Comparison of ENCODE assay signal across 20 cellular contexts in the genomic region with DNA sequence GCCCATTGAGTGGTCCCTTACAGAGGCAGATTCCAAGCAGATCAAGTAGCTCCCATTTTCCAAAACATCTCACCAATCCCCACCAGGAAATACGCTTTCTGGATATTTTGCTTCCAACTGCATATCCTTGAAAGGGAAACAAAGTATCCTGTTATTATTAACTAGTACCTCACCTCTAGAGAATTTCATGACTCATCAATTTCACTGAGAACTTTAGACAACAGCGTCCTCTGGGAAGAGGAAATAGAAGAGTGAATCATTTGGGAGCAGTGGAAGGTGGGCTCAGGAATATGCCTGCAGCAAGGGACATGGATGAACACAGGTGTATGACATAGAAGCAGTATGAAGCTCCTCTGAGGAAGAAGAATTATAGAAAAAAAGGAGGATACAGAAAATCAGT.
A peak's percentile ranks its signal among the peaks of the same experiment; 100 is the strongest.
DNase-seq lines count a peak whose midpoint lies in the region; ATAC-seq, FAIRE-seq and TF ChIP-seq lines count a peak whose summit lies in the region.
"Had no signal": no experiment of that assay in that cellular context is flagged by ENCODE, and none has a peak within 500 bp of the region (broad histone marks: within the 10 kb centered on the region; RNA-seq: fewer than 3 reads in every experiment).

No MANE protein-coding gene starts in this region.

- no peaks in the 10 kb centered on the region for H3K36me3 ChIP-seq in ACC112 (ENCODE audit: insufficient read depth, low read length)
- H3K36me3 ChIP-seq: colonic mucosa, gastroesophageal sphincter had no signal

- peaks cover 36% of the 10 kb centered on the region for H3K9me3 Mint-ChIP-seq in WTC11

- no peak overlapping the region for H2AFZ ChIP-seq in ACC112 (ENCODE audit: low read length, unreplicated experiment)

- no peak overlapping the region for H3K27ac Mint-ChIP-seq in WTC11
- H3K27ac Mint-ChIP-seq: activated CD8-positive, alpha-beta T cell treated with anti-CD3 and anti-CD28 coated beads, Interleukin-2, amount 10 ng/mL, durations not matched to agents 7 days and 5 days; nephron progenitor cell had no signal

- H3K4me3 Mint-ChIP-seq in WTC11: no peak overlapping the region
- H3K4me3 Mint-ChIP-seq: activated CD8-positive, alpha-beta T cell treated with anti-CD3 and anti-CD28 coated beads, Interleukin-2, amount 10 ng/mL, durations not matched to agents 7 days and 5 days; nephron progenitor cell had no signal

- peaks cover 10% of the 10 kb centered on the region; the same call in 1 of the 2 replicates for H3K27me3 ChIP-seq in ACC112 (ENCODE audit: insufficient read depth, low read length)
- H3K27me3 ChIP-seq: colonic mucosa, gastroesophageal sphincter had no signal

- peak overlapping the region; percentile 69 for H3K27ac ChIP-seq in ACC112 (ENCODE audit: low read depth, low read length)
- H3K27ac ChIP-seq: colonic mucosa, gastroesophageal sphincter had no signal

- H3K27me3 Mint-ChIP-seq in WTC11 (ENCODE audit: low read depth): no peaks in the 10 kb centered on the region; the same call in 1 of the 2 replicates

- DNase-seq in HTR-8/SVneo (ENCODE audit: insufficient read length, low spot score) (peak; percentile 28), cardiac fibroblast (ENCODE audit: low read depth in 2 of 2) (peak; percentile 40 to 82), kidney glomerular epithelial cell (lab: John Stamatoyannopoulos, UW) (peak; percentile 89), WTC11 (ENCODE audit: low spot score) (no peak)
- DNase-seq in activated CD8-positive, alpha-beta memory T cell treated with anti-CD3 and anti-CD28 coated beads for 24 hours: no peak
- DNase-seq: activated CD8-positive, alpha-beta T cell treated with anti-CD3 and anti-CD28 coated beads, Interleukin-2, amount 10 ng/mL, durations not matched to agents 7 days and 5 days; activated naive CD4-positive, alpha-beta T cell treated with anti-CD3 and anti-CD28 coated beads, Interleukin-2, amount 50 U/mL, for 16 hours; AML-193; colonic mucosa; DND-41; left colon; nephron progenitor cell; stimulated activated CD8-positive, alpha-beta memory T cell treated with anti-CD3 and anti-CD28 coated beads, Interleukin-4, amount 100 ng/mL, for 48 hours; T1000; trophoblast cell had no signal

- H3K79me2 ChIP-seq in ACC112 (ENCODE audit: control insufficient read depth, insufficient read depth, low read length, unreplicated experiment): no peaks in the 10 kb centered on the region

- ATAC-seq in GM21825 (IDR thresholded peaks at IDR 0.05; ENCODE audit: unreplicated experiment) (no peak), WTC11 (no peak), HG03025 (IDR thresholded peaks at IDR 0.05; ENCODE audit: low FRiP score, unreplicated experiment) (no peak)
- ATAC-seq: activated CD8-positive, alpha-beta T cell treated with anti-CD3 and anti-CD28 coated beads, Interleukin-2, amount 10 ng/mL, durations not matched to agents 7 days and 5 days; gastroesophageal sphincter; left colon had no signal

- peaks cover 15% of the 10 kb centered on the region for H3K4me1 ChIP-seq in ACC112 (ENCODE audit: control insufficient read depth, insufficient read depth, low read length, unreplicated experiment)
- H3K4me1 ChIP-seq: colonic mucosa, gastroesophageal sphincter had no signal

- peaks cover 2% of the 10 kb centered on the region; the same call in 1 of the 2 replicates for H3K4me1 Mint-ChIP-seq in WTC11
- H3K4me1 Mint-ChIP-seq: nephron progenitor cell had no signal

- CTCF ChIA-PET in WTC11 (lab: Charles Lee): no interaction called here

- peaks cover 21% of the 10 kb centered on the region for H3K36me3 Mint-ChIP-seq in WTC11

- TF ChIP-seq CTCF in cardiac fibroblast (IDR thresholded peaks at IDR 0.05; ENCODE audit: low read depth, low read length): no peak
- TF ChIP-seq CTCF in WTC11 (IDR thresholded peaks at IDR 0.05): no peak

- peak overlapping the region; percentile 46; the same call in 1 of the 2 replicates for H3K4me3 ChIP-seq in ACC112 (ENCODE audit: low read depth, low read length)
- H3K4me3 ChIP-seq in cardiac fibroblast (replicated peaks in 1 of 2; ENCODE audit: low read depth in 2 of 2, low read length in 2 of 2): no peak overlapping the region
- H3K4me3 ChIP-seq: colonic mucosa, gastroesophageal sphincter had no signal

- FAIRE-seq in HTR-8/SVneo (lab: Jason Lieb, UNC): no peak
- FAIRE-seq: GM18507 had no signal

- POLR2A ChIA-PET in WTC11 (lab: Charles Lee): no interaction called here

TF ChIP-seq in WTC11, 78 proteins besides CTCF, POLR2A, EP300 and RAD21:
- TF ChIP-seq NFYB (CRISPR knock-in tag; conservative IDR thresholded peaks at IDR 0.05; ENCODE audit: low read depth): no peak
- TF ChIP-seq ZBTB21 (CRISPR knock-in tag; IDR thresholded peaks at IDR 0.05; ENCODE audit: borderline replicate concordance): no peak
- TF ChIP-seq RELA (CRISPR knock-in tag; IDR thresholded peaks at IDR 0.05; ENCODE audit: borderline replicate concordance): no peak
- TF ChIP-seq ZNF263 (CRISPR knock-in tag; IDR thresholded peaks at IDR 0.05; ENCODE audit: low read depth): no peak
- TF ChIP-seq PREB (CRISPR knock-in tag; IDR thresholded peaks at IDR 0.05; ENCODE audit: borderline replicate concordance): no peak

Comparison
In these comparisons a context has a peak if more than half of its experiments do, and no peak if none do; other contexts are left out.
1. DNase-seq: peak in HTR-8/SVneo (single experiment), cardiac fibroblast (2 of 2) and kidney glomerular epithelial cell (single experiment); none in WTC11 (single experiment) and activated CD8-positive, alpha-beta memory T cell treated with anti-CD3 and anti-CD28 coated beads for 24 hours (single experiment).